ENCODE assay signal across 1 cellular context in the genomic region with DNA sequence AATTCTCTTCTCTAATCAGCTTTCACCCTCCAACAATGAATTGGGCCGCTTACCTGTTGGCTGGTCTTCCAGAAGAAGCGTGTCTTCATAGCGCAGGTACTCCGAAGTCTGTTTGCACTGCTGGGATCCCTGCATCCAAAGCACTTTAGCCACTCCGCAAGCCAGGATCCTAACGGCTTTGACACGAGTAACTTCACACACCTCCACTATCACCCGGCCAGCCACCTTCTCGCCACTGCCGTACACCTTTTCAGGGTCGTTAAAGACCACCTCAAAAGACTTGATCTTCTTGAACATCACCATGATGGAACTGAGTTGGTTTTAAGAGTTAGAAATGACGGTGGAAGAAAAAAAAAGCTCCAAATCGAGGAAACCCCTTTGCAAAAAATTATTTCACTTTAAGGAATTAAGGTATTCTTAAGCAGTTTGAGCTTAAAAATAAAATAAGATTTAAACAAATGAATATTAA.
A peak's percentile ranks its signal among the peaks of the same experiment; 100 is the strongest.
TF ChIP-seq lines count a peak whose summit lies in the region.

No MANE protein-coding gene starts in this region.

TF ChIP-seq in H1, 55 proteins besides CTCF, POLR2A, EP300 and RAD21:
- TF ChIP-seq POLR2AphosphoS5 (IDR thresholded peaks at IDR 0.05; ENCODE audit: low read depth, low read length) (peak; percentile 23; the same call in 1 of the 2 replicates), POU5F1 (IDR thresholded peaks at IDR 0.05; ENCODE audit: low read depth, low read length) (no peak), NANOG (IDR thresholded peaks at IDR 0.05; ENCODE audit: insufficient read depth, low read depth, low read length, poor library complexity, severe bottlenecking) (no peak), JUND (IDR thresholded peaks at IDR 0.05; ENCODE audit: low read length) (no peak), FOSL1 (IDR thresholded peaks at IDR 0.05; ENCODE audit: insufficient read depth, low read depth, low read length) (no peak), ZNF274 (IDR thresholded peaks at IDR 0.05; ENCODE audit: borderline replicate concordance, extremely low read depth, low read length) (no peak), HDAC2 (IDR thresholded peaks at IDR 0.05; ENCODE audit: borderline replicate concordance in 1 of 2, low read depth in 2 of 2, low read length in 2 of 2) (0 out of 4 replicates have a peak, but pooled peaks of 1 of the 2 experiments have one; percentile 53), SAP30 (IDR thresholded peaks at IDR 0.05; ENCODE audit: insufficient read depth, insufficient replicate concordance, low read length) (peak; percentile 75), GABPA (IDR thresholded peaks at IDR 0.05; ENCODE audit: borderline replicate concordance, insufficient read depth, low read length) (no peak), CHD1 (IDR thresholded peaks at IDR 0.05; ENCODE audit: low read depth, low read length) (no peak), CHD7 (IDR thresholded peaks at IDR 0.05; ENCODE audit: insufficient replicate concordance, low read length) (peak; percentile 75), TAF7 (optimal IDR thresholded peaks at IDR 0.05; ENCODE audit: borderline replicate concordance, low read depth, low read length) (no peak), BRCA1 (IDR thresholded peaks at IDR 0.05; ENCODE audit: low read depth, low read length) (no peak), EGR1 (IDR thresholded peaks at IDR 0.05; ENCODE audit: borderline replicate concordance, low read depth, low read length) (no peak), SUZ12 (IDR thresholded peaks at IDR 0.05; ENCODE audit: low read length) (no peak)
- TF ChIP-seq, protein P1, sequence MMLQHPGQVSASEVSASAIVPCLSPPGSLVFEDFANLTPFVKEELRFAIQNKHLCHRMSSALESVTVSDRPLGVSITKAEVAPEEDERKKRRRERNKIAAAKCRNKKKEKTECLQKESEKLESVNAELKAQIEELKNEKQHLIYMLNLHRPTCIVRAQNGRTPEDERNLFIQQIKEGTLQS (IDR thresholded peaks at IDR 0.05; ENCODE audit: insufficient read depth, low read depth, low read length), result no peak
